ENCODE assay signal across 8 cellular contexts in the genomic region with DNA sequence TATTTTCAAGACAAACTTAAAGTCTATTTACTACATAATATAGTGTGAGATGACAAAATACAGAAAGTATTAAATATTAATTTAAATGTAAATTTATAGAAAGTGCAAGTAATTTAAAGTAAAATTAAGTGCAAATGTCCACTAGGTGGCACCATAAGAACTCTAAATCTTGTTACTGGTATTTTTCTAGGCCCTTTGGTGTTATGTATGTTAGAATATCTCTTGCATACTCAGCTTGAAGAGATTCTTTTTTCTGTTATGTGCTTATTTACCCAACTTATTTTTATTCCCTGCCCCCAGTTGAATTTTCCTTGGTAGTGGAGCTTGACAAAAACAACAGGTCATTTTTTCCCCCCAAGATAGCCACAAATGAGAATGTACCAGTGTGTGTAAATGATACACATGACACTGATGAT.
A peak's percentile ranks its signal among the peaks of the same experiment; 100 is the strongest.
DNase-seq lines count a peak whose midpoint lies in the region; ATAC-seq and TF ChIP-seq lines count a peak whose summit lies in the region.

No MANE protein-coding gene starts in this region.

- H3K9ac ChIP-seq in smooth muscle cell (ENCODE audit: low read depth): no peak overlapping the region

- peaks cover 47% of the 10 kb centered on the region for H3K79me2 ChIP-seq in smooth muscle cell (ENCODE audit: low read depth)

- POLR2A ChIA-PET in RWPE1 (lab: Yijun Ruan, JAX; ENCODE audit: low non-redundant PET): no interaction called here

- H2AFZ ChIP-seq in smooth muscle cell (ENCODE audit: low read depth): no peak overlapping the region

- DNase-seq in DMS 273 (lab: John Stamatoyannopoulos, UW; ENCODE audit: unreplicated experiment): peak; percentile 78
- DNase-seq in LoVo (ENCODE audit: low spot score): peak; percentile 59
- no peak for DNase-seq in RWPE1 (ENCODE audit: low spot score)
- peak; percentile 83 for DNase-seq in fibroblast of pulmonary artery (ENCODE audit: low read depth)
- DNase-seq in smooth muscle cell (lab: John Stamatoyannopoulos, UW; ENCODE audit: unreplicated experiment): no peak
- DNase-seq in activated CD4-positive, CD25-positive, alpha-beta regulatory T cell (lab: John Stamatoyannopoulos, UW): no peak
- no peak for DNase-seq in 8988T

- H3F3A ChIP-seq in smooth muscle cell (ENCODE audit: low read depth): no peaks in the 10 kb centered on the region

- H3K4me3 ChIP-seq in fibroblast of pulmonary artery (replicated peaks; ENCODE audit: low read depth, low read length) (no peak overlapping the region), smooth muscle cell (no peak overlapping the region)

- no peaks in the 10 kb centered on the region for H3K4me1 ChIP-seq in smooth muscle cell (ENCODE audit: low read depth)

- H3K4me2 ChIP-seq in smooth muscle cell: no peak overlapping the region

- H3K27ac ChIP-seq in RWPE1 (no peak overlapping the region), smooth muscle cell (ENCODE audit: low read depth) (peak overlapping the region; percentile 72)

- H3K27me3 ChIP-seq in smooth muscle cell (ENCODE audit: low read depth): no peaks in the 10 kb centered on the region

- no peaks in the 10 kb centered on the region for H3K36me3 ChIP-seq in smooth muscle cell (ENCODE audit: low read depth)

- peaks cover 71% of the 10 kb centered on the region for H4K20me1 ChIP-seq in smooth muscle cell (ENCODE audit: low read depth)

- H3K9me3 ChIP-seq in smooth muscle cell (replicated peaks; ENCODE audit: low read depth): no peaks in the 10 kb centered on the region

- ATAC-seq in HG02870 (IDR thresholded peaks at IDR 0.05; ENCODE audit: unreplicated experiment): no peak

- TF ChIP-seq CTCF in RWPE1 (conservative IDR thresholded peaks at IDR 0.05; ENCODE audit: low read depth) (peak; percentile 56; the same call in 1 of the 2 replicates), fibroblast of pulmonary artery (IDR thresholded peaks at IDR 0.05; ENCODE audit: low read length, missing control alignments) (peak; percentile 44), smooth muscle cell (IDR thresholded peaks at IDR 0.05; ENCODE audit: borderline replicate concordance, insufficient read depth, poor library complexity, severe bottlenecking) (peak; percentile 70)

- CTCF ChIA-PET in RWPE1 (lab: Yijun Ruan, JAX): interaction anchor here (0.5 to 2.0 kb wide), 5 partner anchors 12 to 1207 kb away, joined by 3 to 10 read pairs (median 7); no protein-coding TSS in a partner anchor

Comparison
In these comparisons a context has a peak if more than half of its experiments do, and no peak if none do; other contexts are left out.
1. DNase-seq: peak in DMS 273 (single experiment), LoVo (single experiment) and fibroblast of pulmonary artery (single experiment); none in RWPE1 (single experiment), smooth muscle cell (single experiment), activated CD4-positive, CD25-positive, alpha-beta regulatory T cell (0 of 4) and 8988T (single experiment).
2. Peak in every context shown above with its lines, with median percentiles within 50 percentile points of each other: CTCF ChIP-seq.